In genomic region chr21:16330340-16331319, GRCh38 we compare ENCODE assay signal across 8 cellular contexts.
DNase-seq lines count a peak whose midpoint lies in the region; ATAC-seq, FAIRE-seq and TF ChIP-seq lines count a peak whose summit lies in the region.

No MANE protein-coding gene starts in this region.

- DNase-seq in D721Med (ENCODE audit: insufficient read length, low spot score) = no peak
- DNase-seq in NCI-H226 = peak; percentile 19
- DNase-seq in astrocyte of the cerebellum (ENCODE audit: low read depth) = peak; percentile 77
- DNase-seq in iPS DF 19.7 (ENCODE audit: low read depth, low spot score) = peak; percentile 25
- DNase-seq in smooth muscle cell of the brain vasculature (ENCODE audit: low read depth, low spot score) = peak; percentile 68

- in situ Hi-C loops in astrocyte of the cerebellum (cut with HindIII; ENCODE audit: low sequenced_read_pairs) = no loop called here

- peak; percentile 85 for ATAC-seq in GM19043 (IDR thresholded peaks at IDR 0.05; ENCODE audit: low read depth, unreplicated experiment)
- ATAC-seq in HG03354 (IDR thresholded peaks at IDR 0.05; ENCODE audit: poor library complexity, severe bottlenecking, unreplicated experiment) = peak; percentile 90
- no peak for ATAC-seq in HG03135 (IDR thresholded peaks at IDR 0.05; ENCODE audit: unreplicated experiment)

- no peak overlapping the region for H3K4me3 ChIP-seq in astrocyte of the cerebellum (ENCODE audit: low read depth, low read length)

- FAIRE-seq in D721Med (lab: Jason Lieb, UNC) = peak; percentile 86

- TF ChIP-seq CTCF in D721Med (IDR thresholded peaks at IDR 0.05; ENCODE audit: insufficient read depth, missing control alignments) (peak; percentile 81), astrocyte of the cerebellum (IDR thresholded peaks at IDR 0.05; ENCODE audit: low read depth, low read length, missing control alignments) (peak; percentile 66)
